In the genomic region with DNA sequence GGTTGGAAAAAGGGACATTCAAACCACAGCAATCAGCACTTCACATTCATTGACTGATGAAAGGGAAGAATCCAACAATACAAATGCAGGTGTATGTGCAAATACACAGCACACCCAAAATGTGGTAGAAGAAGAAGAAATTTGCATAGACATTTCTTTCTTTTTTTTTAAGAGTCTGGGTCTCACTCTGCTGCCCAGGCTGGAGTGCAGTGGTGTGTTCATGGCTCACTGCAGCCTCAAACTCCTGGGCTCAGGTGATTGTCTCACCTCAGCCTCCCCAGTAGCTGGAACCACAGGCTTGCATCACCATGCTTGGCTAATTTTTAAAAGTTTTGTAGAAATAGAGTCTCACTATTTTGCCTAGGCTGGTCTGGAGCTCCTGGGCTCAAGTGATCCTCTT, we compare ENCODE assay signal across 20 cellular contexts. TPM values are rescaled to one million over a fixed set of nuclear protein-coding genes. Genes with fewer than 3 reads are reported as not detected.
A peak's percentile ranks its signal among the peaks of the same experiment; 100 is the strongest.
DNase-seq lines count a peak whose midpoint lies in the region; ATAC-seq and TF ChIP-seq lines count a peak whose summit lies in the region.
"Had no signal": no experiment of that assay in that cellular context is flagged by ENCODE, and none has a peak within 500 bp of the region (broad histone marks: within the 10 kb centered on the region; RNA-seq: fewer than 3 reads in every experiment).

No MANE protein-coding gene starts in this region.

- no peaks in the 10 kb centered on the region for H3K4me1 ChIP-seq in HEK293 (ENCODE audit: control insufficient read depth, insufficient read depth, low read length)
- peaks cover 0 to 13% (median 5%) of the 10 kb centered on the region in 4 donors for H3K4me1 ChIP-seq in Peyer's patch

- CTCF ChIA-PET in HEK293 (lab: Yijun Ruan, JAX) (interaction anchor here (0.6 to 8.8 kb wide), 8 partner anchors 13 to 181 kb away, joined by 3 to 144 read pairs (median 5); no protein-coding TSS in a partner anchor), RWPE1 (lab: Yijun Ruan, JAX) (interaction anchor here (0.6 to 0.9 kb wide), 2 partner anchors 56 to 121 kb away, joined by 4 read pairs; no protein-coding TSS in a partner anchor)

- DNase-seq in Peyer's patch (peak in 2 of 3 donors; percentile 49 to 60), germinal center (ENCODE audit: low spot score) (peak; percentile 46), NCI-H1436 treated with DMSO at 0.1 percent for 48 hours (lab: John Stamatoyannopoulos, UW) (no peak), RWPE1 (ENCODE audit: low spot score) (no peak)
- no peak for DNase-seq in stimulated activated effector memory CD8-positive, alpha-beta T cell treated with anti-CD3 and anti-CD28 coated beads, Interleukin-12 subunit alpha, Interleukin-12 subunit beta, amount 100 ng/mL, for 72 hours (ENCODE audit: low spot score in 2 of 2)
- DNase-seq in activated effector memory CD4-positive, alpha-beta T cell treated with anti-CD3 and anti-CD28 coated beads, Interleukin-2, amount 50 U/mL, for 16 hours = no peak
- DNase-seq: ACHN, DMS79 treated with DMSO at 0.1 percent for 48 hours, HFFc6, IMR-90, Kasumi-1, MG63, NCI-H1092, NCI-H2081, OCI-M1, SHP77 treated with DMSO at 0.1 percent for 48 hours, SK-N-SH had no signal

- TF ChIP-seq CTCF in HEK293 (tag by site-specific recombination; IDR thresholded peaks at IDR 0.05) = no peak
- no peak for TF ChIP-seq CTCF in Peyer's patch (IDR thresholded peaks at IDR 0.05)
- no peak for TF ChIP-seq CTCF in RWPE1 (conservative IDR thresholded peaks at IDR 0.05; ENCODE audit: low read depth)

- peaks cover 46% of the 10 kb centered on the region for H3K4me1 Mint-ChIP-seq in stimulated activated effector memory CD8-positive, alpha-beta T cell treated with anti-CD3 and anti-CD28 coated beads, Interleukin-12 subunit alpha, Interleukin-12 subunit beta, amount 100 ng/mL, for 72 hours

- peaks cover 99% of the 10 kb centered on the region for H3K36me3 Mint-ChIP-seq in stimulated activated effector memory CD8-positive, alpha-beta T cell treated with anti-CD3 and anti-CD28 coated beads, Interleukin-12 subunit alpha, Interleukin-12 subunit beta, amount 100 ng/mL, for 72 hours

- no peak for TF ChIP-seq POLR2A in Peyer's patch (IDR thresholded peaks at IDR 0.05)

- H3K27me3 ChIP-seq in Peyer's patch = no peaks in the 10 kb centered on the region
- H3K27me3 ChIP-seq: MG63 had no signal

- H3K9me3 Mint-ChIP-seq in stimulated activated effector memory CD8-positive, alpha-beta T cell treated with anti-CD3 and anti-CD28 coated beads, Interleukin-12 subunit alpha, Interleukin-12 subunit beta, amount 100 ng/mL, for 72 hours = no peaks in the 10 kb centered on the region
- H3K9me3 Mint-ChIP-seq: CD14-positive monocyte, HFFc6 had no signal

- H3K4me3 ChIP-seq in HEK293 (ENCODE audit: low read depth, low read length) = no peak overlapping the region
- no peak overlapping the region for H3K4me3 ChIP-seq in Peyer's patch
- H3K4me3 ChIP-seq: MG63 had no signal

- H3K4me3 Mint-ChIP-seq in stimulated activated effector memory CD8-positive, alpha-beta T cell treated with anti-CD3 and anti-CD28 coated beads, Interleukin-12 subunit alpha, Interleukin-12 subunit beta, amount 100 ng/mL, for 72 hours = no peak overlapping the region
- H3K4me3 Mint-ChIP-seq: CD14-positive monocyte, HFFc6 had no signal

- H3K9me3 ChIP-seq in HEK293 (ENCODE audit: control insufficient read depth, insufficient read depth, low read depth, low read length) (no peaks in the 10 kb centered on the region), Peyer's patch (no peaks in the 10 kb centered on the region)
- H3K9me3 ChIP-seq: MG63, SK-N-SH had no signal

- peak overlapping the region; percentile 56 for H3K27ac Mint-ChIP-seq in stimulated activated effector memory CD8-positive, alpha-beta T cell treated with anti-CD3 and anti-CD28 coated beads, Interleukin-12 subunit alpha, Interleukin-12 subunit beta, amount 100 ng/mL, for 72 hours
- H3K27ac Mint-ChIP-seq: HFFc6 had no signal

- H3K36me3 ChIP-seq in HEK293 (ENCODE audit: control insufficient read depth in 2 of 2, insufficient read depth in 1 of 2, low read length in 2 of 2) = peaks cover 3 to 84% of the 10 kb centered on the region in 2 experiments; a peak in 2 of 3 replicates
- peaks cover 0 to 78% (median 4%) of the 10 kb centered on the region in 3 donors for H3K36me3 ChIP-seq in Peyer's patch

- no peak for ATAC-seq in stimulated activated effector memory CD8-positive, alpha-beta T cell treated with anti-CD3 and anti-CD28 coated beads, Interleukin-12 subunit alpha, Interleukin-12 subunit beta, amount 100 ng/mL, for 72 hours

- POLR2A ChIA-PET in HEK293 (lab: Yijun Ruan, JAX) (interaction anchor here (0.6 kb wide), 1 partner anchor 169 kb away, joined by 3 read pairs; no protein-coding TSS in a partner anchor), RWPE1 (lab: Yijun Ruan, JAX; ENCODE audit: low non-redundant PET) (interaction anchor here (0.5 kb wide), 1 partner anchor 34 kb away, joined by 7 read pairs; no protein-coding TSS in a partner anchor)

- H3K27ac ChIP-seq in HEK293 (ENCODE audit: extremely low read depth, low read depth, low read length) (no peak overlapping the region), Peyer's patch (peak overlapping the region in 1 of 4 donors; percentile 65), RWPE1 (no peak overlapping the region)
- H3K27ac ChIP-seq: HL-60 had no signal

TF ChIP-seq in HEK293, 187 proteins besides CTCF, POLR2A, EP300 and RAD21:
- TF ChIP-seq PRDM10 (tag by site-specific recombination; IDR thresholded peaks at IDR 0.05) (0 out of 2 replicates have a peak, but pooled peaks have one; percentile 17), ZNF792 (tag by site-specific recombination; IDR thresholded peaks at IDR 0.05) (no peak)

RNA-seq across cellular contexts. Expression of gene CARS1, which starts 21.9 kb away (rescaled TPM):
- total RNA-seq in Peyer's patch = 10 to 100 TPM; 41.7 to 59.9 (median 54.1) TPM

RNA-seq across cellular contexts. Expression of gene NAP1L4, which starts 43.2 kb away (rescaled TPM):
- 100 to 1,000 TPM in 3 of 4 donors, 10 to 100 TPM in 1; 87.6 to 177 (median 119) TPM for total RNA-seq in Peyer's patch

Comparison
In these comparisons a context has a peak if more than half of its experiments do, and no peak if none do; other contexts are left out.
1. DNase-seq: peak in Peyer's patch (2 of 3) and germinal center (single experiment); none in stimulated activated effector memory CD8-positive, alpha-beta T cell treated with anti-CD3 and anti-CD28 coated beads, Interleukin-12 subunit alpha, Interleukin-12 subunit beta, amount 100 ng/mL, for 72 hours (0 of 2), NCI-H1436 treated with DMSO at 0.1 percent for 48 hours (single experiment), activated effector memory CD4-positive, alpha-beta T cell treated with anti-CD3 and anti-CD28 coated beads, Interleukin-2, amount 50 U/mL, for 16 hours (single experiment) and RWPE1 (single experiment).